8 cellular contexts compared by ENCODE assay signal in the genomic region with DNA sequence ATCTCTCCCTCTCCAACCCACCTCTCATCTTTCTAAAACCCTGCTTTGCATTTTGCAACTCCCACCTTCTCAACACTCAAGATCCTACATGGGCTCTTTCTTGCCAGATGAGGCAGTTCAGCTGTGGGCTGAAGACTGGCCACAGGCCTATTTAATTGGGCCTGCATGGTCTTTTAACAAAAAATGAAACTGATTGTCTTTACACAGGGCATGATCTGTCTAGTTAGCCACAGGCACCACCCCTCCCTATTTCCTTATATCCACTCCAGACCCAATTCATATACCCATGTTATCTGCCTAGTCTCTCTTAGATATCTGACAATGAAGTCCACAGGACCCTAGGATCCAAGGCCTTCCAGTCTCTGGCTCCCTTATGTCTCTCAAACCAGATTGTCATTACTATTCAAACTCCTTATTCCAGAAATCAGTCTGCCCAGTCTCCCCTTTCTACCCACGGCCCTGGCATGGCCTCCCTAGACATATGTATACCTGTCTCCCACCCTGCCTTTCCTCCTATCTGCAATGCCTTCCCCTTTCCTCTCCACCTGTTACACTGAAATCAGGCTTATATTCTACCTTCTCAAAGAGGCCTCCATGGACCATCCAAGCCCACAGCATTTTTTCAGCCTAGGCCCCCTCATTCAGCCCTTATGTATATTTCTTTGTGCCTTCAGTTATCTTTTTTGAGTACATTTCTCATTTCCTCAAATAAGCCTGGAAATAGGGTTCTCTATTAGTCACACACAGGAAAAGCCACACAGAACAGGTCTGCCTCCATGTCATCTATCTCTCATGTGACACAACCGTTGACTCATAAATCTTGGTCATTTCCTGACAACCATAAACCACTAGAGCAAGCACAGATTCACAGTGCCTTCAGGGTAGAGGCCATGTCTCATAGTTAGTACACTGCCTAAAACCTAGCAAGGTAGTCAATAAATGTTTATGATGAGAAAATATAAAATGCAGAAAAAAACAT. TPM values are rescaled to one million over a fixed set of nuclear protein-coding genes. Genes with fewer than 3 reads are reported as not detected.
A peak's percentile ranks its signal among the peaks of the same experiment; 100 is the strongest.
DNase-seq lines count a peak whose midpoint lies in the region; ATAC-seq and TF ChIP-seq lines count a peak whose summit lies in the region.

No MANE protein-coding gene starts in this region.

- ATAC-seq in activated CD4-positive, CD25-positive, alpha-beta regulatory T cell treated with anti-CD3 and anti-CD28 coated beads, Interleukin-2, amount 50 U/mL, for 24 hours: peak; percentile 100
- peak; percentile 73 for ATAC-seq in left lung

- peak overlapping the region in 1 of 2 donors; percentile 68 for H3K27ac ChIP-seq in left lung

- CTCF ChIA-PET in HEK293T (lab: Yijun Ruan, JAX): no interaction called here

- H3K4me1 ChIP-seq in left lung: peaks cover 0 to 10% of the 10 kb centered on the region in 2 donors

- intact Hi-C loops in left lung (cut with DNase I): no loop called here

- DNase-seq in activated CD4-positive, CD25-positive, alpha-beta regulatory T cell treated with anti-CD3 and anti-CD28 coated beads, Interleukin-2, amount 50 U/mL, for 72 hours: no peak
- DNase-seq in HEK293T (ENCODE audit: extremely low spot score) (no peak), MG63 (peak; percentile 20), left lung (no peak), NCI-H187 treated with DMSO at 0.1 percent for 48 hours (lab: John Stamatoyannopoulos, UW) (no peak), DMS 273 treated with DMSO at 0.1 percent for 48 hours (lab: John Stamatoyannopoulos, UW) (no peak)
- peak; percentile 25 for DNase-seq in activated naive CD4-positive, alpha-beta T cell treated with anti-CD3 and anti-CD28 coated beads, Interleukin-2, amount 50 U/mL, for 16 hours

- POLR2A ChIA-PET in HEK293T (lab: Yijun Ruan, JAX): no interaction called here

- H3K9me3 ChIP-seq in MG63 (no peaks in the 10 kb centered on the region), left lung (no peaks in the 10 kb centered on the region)

- H3K36me3 ChIP-seq in MG63 (no peaks in the 10 kb centered on the region), left lung (no peaks in the 10 kb centered on the region)

- H3K4me3 ChIP-seq in MG63 (no peak overlapping the region), left lung (no peak overlapping the region)

- TF ChIP-seq CTCF in left lung (IDR thresholded peaks at IDR 0.05): no peak

- H3K27me3 ChIP-seq in MG63 (no peaks in the 10 kb centered on the region), left lung (no peaks in the 10 kb centered on the region)

TF ChIP-seq in HEK293T, 16 proteins besides CTCF, POLR2A, EP300 and RAD21:
- TF ChIP-seq, protein P1, sequence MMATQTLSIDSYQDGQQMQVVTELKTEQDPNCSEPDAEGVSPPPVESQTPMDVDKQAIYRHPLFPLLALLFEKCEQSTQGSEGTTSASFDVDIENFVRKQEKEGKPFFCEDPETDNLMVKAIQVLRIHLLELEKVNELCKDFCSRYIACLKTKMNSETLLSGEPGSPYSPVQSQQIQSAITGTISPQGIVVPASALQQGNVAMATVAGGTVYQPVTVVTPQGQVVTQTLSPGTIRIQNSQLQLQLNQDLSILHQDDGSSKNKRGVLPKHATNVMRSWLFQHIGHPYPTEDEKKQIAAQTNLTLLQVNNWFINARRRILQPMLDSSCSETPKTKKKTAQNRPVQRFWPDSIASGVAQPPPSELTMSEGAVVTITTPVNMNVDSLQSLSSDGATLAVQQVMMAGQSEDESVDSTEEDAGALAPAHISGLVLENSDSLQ (IDR thresholded peaks at IDR 0.05): peak; percentile 82
- TF ChIP-seq FOXA1 (IDR thresholded peaks at IDR 0.05): no peak

RNA-seq across cellular contexts. Expression of gene LPAR3, which starts 39.0 kb away (rescaled TPM):
- total RNA-seq in MG63 (2014; rRNA removed; shearing (Covaris generic); ENCODE audit: low replicate concordance): 0.07 and 7.3 TPM in 2 replicates
- total RNA-seq in left lung: 1 to 10 TPM in 1 of 2 donors, under 1 TPM in 1; 0.32 to 2.7 TPM

Comparison
In these comparisons a context has a peak if more than half of its experiments do, and no peak if none do; other contexts are left out.
1. DNase-seq: peak in MG63 (single experiment) and activated naive CD4-positive, alpha-beta T cell treated with anti-CD3 and anti-CD28 coated beads, Interleukin-2, amount 50 U/mL, for 16 hours (single experiment); none in activated CD4-positive, CD25-positive, alpha-beta regulatory T cell treated with anti-CD3 and anti-CD28 coated beads, Interleukin-2, amount 50 U/mL, for 72 hours (single experiment), HEK293T (single experiment), left lung (0 of 2), NCI-H187 treated with DMSO at 0.1 percent for 48 hours (single experiment) and DMS 273 treated with DMSO at 0.1 percent for 48 hours (single experiment).